Comparison of ENCODE assay signal across 8 cellular contexts in genomic region chr1:27365372-27366112, GRCh38. TPM values are rescaled to one million over a fixed set of nuclear protein-coding genes. Genes with fewer than 3 reads are reported as not detected.
DNase-seq lines count a peak whose midpoint lies in the region; ATAC-seq and TF ChIP-seq lines count a peak whose summit lies in the region.

No MANE protein-coding gene starts in this region.

- no peaks in the 10 kb centered on the region for H3K27me3 Mint-ChIP-seq in activated CD4-positive, alpha-beta T cell treated with anti-CD3 and anti-CD28 coated beads for 36 hours

- DNase-seq in Daoy (ENCODE audit: low read depth) (peak; percentile 90), NCI-H460 (ENCODE audit: extremely low read depth, low read depth) (peak; percentile 81), choroid plexus epithelial cell (ENCODE audit: low read depth) (peak; percentile 91), left colon (peak; percentile 92)
- DNase-seq in activated CD4-positive, alpha-beta T cell treated with anti-CD3 and anti-CD28 coated beads for 36 hours: peak; percentile 92
- DNase-seq in stimulated activated CD4-positive, alpha-beta T cell treated with anti-CD3 and anti-CD28 coated beads, Interleukin-15, amount 100 ng/mL, for 48 hours (ENCODE audit: low read depth in 2 of 2): peak; percentile 64 to 77

- POLR2A ChIA-PET in activated CD4-positive, alpha-beta T cell treated with anti-CD3 and anti-CD28 coated beads for 36 hours (lab: Charles Lee): interaction anchor here (0.6 to 1.0 kb wide), 3 partner anchors 20 to 235 kb away, joined by 3 to 5 read pairs (median 3); no protein-coding TSS in a partner anchor

- peak overlapping the region; percentile 72 for H3K4me3 ChIP-seq in choroid plexus epithelial cell (ENCODE audit: low read depth, low read length)

- H3K4me1 Mint-ChIP-seq in activated CD4-positive, alpha-beta T cell treated with anti-CD3 and anti-CD28 coated beads for 36 hours: peaks cover 30% of the 10 kb centered on the region

- no peaks in the 10 kb centered on the region for H3K9me3 Mint-ChIP-seq in activated CD4-positive, alpha-beta T cell treated with anti-CD3 and anti-CD28 coated beads for 36 hours (ENCODE audit: low read depth)

- H3K36me3 Mint-ChIP-seq in activated CD4-positive, alpha-beta T cell treated with anti-CD3 and anti-CD28 coated beads for 36 hours (ENCODE audit: low read depth): no peaks in the 10 kb centered on the region

- peak; percentile 42 for ATAC-seq in HG02852 (IDR thresholded peaks at IDR 0.05; ENCODE audit: unreplicated experiment)
- peak; percentile 68 for ATAC-seq in activated CD4-positive, alpha-beta T cell treated with anti-CD3 and anti-CD28 coated beads for 36 hours
- peak; percentile 76 for ATAC-seq in left colon
- no peak for ATAC-seq in HG02884 (IDR thresholded peaks at IDR 0.05; ENCODE audit: unreplicated experiment)

- H3K27ac Mint-ChIP-seq in activated CD4-positive, alpha-beta T cell treated with anti-CD3 and anti-CD28 coated beads for 36 hours: peak overlapping the region; percentile 73

- no peak for TF ChIP-seq CTCF in choroid plexus epithelial cell (conservative IDR thresholded peaks at IDR 0.05; ENCODE audit: low read depth, low read length)

- CTCF ChIA-PET in activated CD4-positive, alpha-beta T cell treated with anti-CD3 and anti-CD28 coated beads for 36 hours (lab: Charles Lee): interaction anchor here (0.5 to 3.7 kb wide), 17 partner anchors 9 to 783 kb away, joined by 3 to 28 read pairs (median 6); partner anchors contain the start of gene GPR3

- intact Hi-C loops in activated CD4-positive, alpha-beta T cell treated with anti-CD3 and anti-CD28 coated beads for 36 hours (cut with DNase I, micrococcal nuclease): loop anchor here (1.0 kb wide), 7 partner anchors 8 to 239 kb away; partner anchors contain the start of genes AHDC1 (in 1 of the 2), CD164L2 (in 1 of the 2), GPR3 (in 1 of the 2) and TMEM222 (in 1 of the 2)
- intact Hi-C loops in left colon (cut with DNase I, micrococcal nuclease): no loop called here

- H3K4me3 Mint-ChIP-seq in activated CD4-positive, alpha-beta T cell treated with anti-CD3 and anti-CD28 coated beads for 36 hours: peak overlapping the region; percentile 75

RNA-seq across cellular contexts. Expression of gene MAP3K6, which starts 1.2 kb away (rescaled TPM):
- total RNA-seq in Daoy (2014; rRNA removed; shearing (Covaris generic)): 8.2 and 12.1 TPM in 2 replicates
- 2.7 and 4.4 TPM in 2 replicates for total RNA-seq in NCI-H460 (2014; rRNA removed; shearing (Covaris generic))
- polyA plus RNA-seq in NCI-H460 (2014; cell fraction: nucleus; rRNA removed): 23.6 and 25.4 TPM in 2 replicates
- 1 to 10 TPM; 6.5 to 8.8 TPM for total RNA-seq in activated CD4-positive, alpha-beta T cell treated with anti-CD3 and anti-CD28 coated beads for 36 hours
- 10 to 100 TPM; 14.6 to 34.9 TPM for total RNA-seq in left colon

RNA-seq across cellular contexts. Expression of gene FCN3, which starts 9.1 kb away (rescaled TPM):
- not detected in 2 replicates for total RNA-seq in Daoy (2014; rRNA removed; shearing (Covaris generic))
- total RNA-seq in NCI-H460 (2014; rRNA removed; shearing (Covaris generic)): not detected in 2 replicates
- polyA plus RNA-seq in NCI-H460 (2014; cell fraction: nucleus; rRNA removed): not detected in 2 replicates
- total RNA-seq in activated CD4-positive, alpha-beta T cell treated with anti-CD3 and anti-CD28 coated beads for 36 hours: not detected
- total RNA-seq in left colon: under 1 TPM; 0.45 to 0.76 TPM

RNA-seq across cellular contexts. Expression of gene CD164L2, which starts 17.6 kb away (rescaled TPM):
- not detected in 2 replicates for total RNA-seq in Daoy (2014; rRNA removed; shearing (Covaris generic))
- total RNA-seq in NCI-H460 (2014; rRNA removed; shearing (Covaris generic)): not detected in 2 replicates
- not detected in 2 replicates for polyA plus RNA-seq in NCI-H460 (2014; cell fraction: nucleus; rRNA removed)
- not detected for total RNA-seq in activated CD4-positive, alpha-beta T cell treated with anti-CD3 and anti-CD28 coated beads for 36 hours
- 1 to 10 TPM in 1 of 2 donors, under 1 TPM in 1; 0.47 to 2.0 TPM for total RNA-seq in left colon

RNA-seq across cellular contexts. Expression of gene SYTL1, which starts 23.7 kb away (rescaled TPM):
- total RNA-seq in Daoy (2014; rRNA removed; shearing (Covaris generic)): 1.2 and 2.1 TPM in 2 replicates
- 0.37 TPM in 1 of 2 replicates, not detected in the other for total RNA-seq in NCI-H460 (2014; rRNA removed; shearing (Covaris generic))
- 1.1 and 1.7 TPM in 2 replicates for polyA plus RNA-seq in NCI-H460 (2014; cell fraction: nucleus; rRNA removed)
- total RNA-seq in activated CD4-positive, alpha-beta T cell treated with anti-CD3 and anti-CD28 coated beads for 36 hours: 10 to 100 TPM; 21.4 to 26.1 TPM
- 10 to 100 TPM; 12.9 to 15.2 TPM for total RNA-seq in left colon

RNA-seq across cellular contexts. Expression of gene GPR3, which starts 26.9 kb away (rescaled TPM):
- 0.80 and 2.0 TPM in 2 replicates for total RNA-seq in Daoy (2014; rRNA removed; shearing (Covaris generic))
- 1.0 and 1.1 TPM in 2 replicates for total RNA-seq in NCI-H460 (2014; rRNA removed; shearing (Covaris generic))
- 3.4 and 4.4 TPM in 2 replicates for polyA plus RNA-seq in NCI-H460 (2014; cell fraction: nucleus; rRNA removed)
- total RNA-seq in activated CD4-positive, alpha-beta T cell treated with anti-CD3 and anti-CD28 coated beads for 36 hours: 1 to 10 TPM; 1.1 to 1.3 TPM
- total RNA-seq in left colon: not detected

Comparison
In these comparisons a context has a peak if more than half of its experiments do, and no peak if none do; other contexts are left out.
1. intact Hi-C loops: an anchor here in activated CD4-positive, alpha-beta T cell treated with anti-CD3 and anti-CD28 coated beads for 36 hours (1.0 kb wide); none called in left colon.